ENCODE assay signal across 9 cellular contexts in genomic region chr6:90397929-90398674, GRCh38.
DNase-seq lines count a peak whose midpoint lies in the region; ATAC-seq, FAIRE-seq and TF ChIP-seq lines count a peak whose summit lies in the region.
"Had no signal": no experiment of that assay in that cellular context is flagged by ENCODE, and none has a peak within 500 bp of the region (broad histone marks: within the 10 kb centered on the region; RNA-seq: fewer than 3 reads in every experiment).

No MANE protein-coding gene starts in this region.

- H3K27ac ChIP-seq in CD8-positive, alpha-beta memory T cell (ENCODE audit: low read depth, low read length) = peak overlapping the region; percentile 69
- no peak overlapping the region for H3K27ac ChIP-seq in IMR-90 (ENCODE audit: insufficient read depth, low read length)
- no peak overlapping the region for H3K27ac ChIP-seq in HepG2 (ENCODE audit: extremely low read length, insufficient read depth, low read length)
- H3K27ac ChIP-seq in GM23248 = no peak overlapping the region

- ATAC-seq in IMR-90 (ENCODE audit: low read depth) = no peak
- no peak for ATAC-seq in HepG2
- ATAC-seq in HG02678 (IDR thresholded peaks at IDR 0.05; ENCODE audit: unreplicated experiment) = no peak

- no peak overlapping the region for H3K56ac ChIP-seq in IMR-90 (ENCODE audit: extremely low read depth, insufficient read depth, low read length)

- TF ChIP-seq RAD21 in IMR-90 (IDR thresholded peaks at IDR 0.05; ENCODE audit: low read length) = no peak
- TF ChIP-seq RAD21 in HepG2 (CRISPR knock-in tag; IDR thresholded peaks at IDR 0.05) = no peak

- H4K8ac ChIP-seq in IMR-90 (ENCODE audit: low read depth in 2 of 2, low read length in 2 of 2) = no peak overlapping the region

- peak; percentile 35 to 92 (median 76) for DNase-seq in CD8-positive, alpha-beta memory T cell
- DNase-seq in IMR-90 = peak; percentile 32
- peak; percentile 84 for DNase-seq in activated CD8-positive, alpha-beta memory T cell treated with anti-CD3 and anti-CD28 coated beads, Interleukin-2, amount 50 U/mL, for 48 hours
- DNase-seq in HepG2 (ENCODE audit: low spot score) = no peak
- DNase-seq in AML-193 (lab: John Stamatoyannopoulos, UW) = no peak
- no peak for DNase-seq in GM23248
- DNase-seq in SK-N-DZ (ENCODE audit: low spot score) = no peak

- H2BK5ac ChIP-seq in IMR-90 (ENCODE audit: low read depth, low read length, poor library complexity, severe bottlenecking) = no peak overlapping the region

- peak overlapping the region; percentile 82 to 100 (median 98) for H3K27ac Mint-ChIP-seq in CD8-positive, alpha-beta memory T cell

- peaks cover 0 to 3% (median 0%) of the 10 kb centered on the region in 3 donors for H3K36me3 Mint-ChIP-seq in CD8-positive, alpha-beta memory T cell

- no peak overlapping the region for H2BK120ac ChIP-seq in IMR-90 (ENCODE audit: low read depth, low read length)

- no peaks in the 10 kb centered on the region for H3K27me3 Mint-ChIP-seq in CD8-positive, alpha-beta memory T cell

- no peak overlapping the region for H4K91ac ChIP-seq in IMR-90 (ENCODE audit: insufficient read depth, low read depth, low read length)

- no peak overlapping the region for H2BK15ac ChIP-seq in IMR-90 (ENCODE audit: low read depth, low read length)

- H2BK20ac ChIP-seq in IMR-90 (ENCODE audit: low read depth, low read length) = no peak overlapping the region

- no peak overlapping the region for H3K4me3 ChIP-seq in CD8-positive, alpha-beta memory T cell (ENCODE audit: low read length)
- H3K4me3 ChIP-seq in IMR-90 (ENCODE audit: insufficient read depth, low read depth, low read length) = no peak overlapping the region
- no peak overlapping the region for H3K4me3 ChIP-seq in HepG2 (replicated peaks in 1 of 3; ENCODE audit: insufficient read depth in 1 of 3, low read depth in 2 of 3, low read length in 3 of 3)
- H3K4me3 ChIP-seq in GM23248 = no peak overlapping the region

- peak overlapping the region in 6 of 7 donors; percentile 47 to 90 (median 63) for H3K4me3 Mint-ChIP-seq in CD8-positive, alpha-beta memory T cell

- peaks cover 69 to 79% (median 76%) of the 10 kb centered on the region in 3 donors for H3K4me1 Mint-ChIP-seq in CD8-positive, alpha-beta memory T cell

- dilution Hi-C loops in IMR-90 (cut with HindIII; ENCODE audit: low sequenced_read_pairs, unreplicated experiment) = no loop called here

- FAIRE-seq in HepG2 (lab: Jason Lieb, UNC) = no peak
- FAIRE-seq: G401.6 had no signal

- peaks cover 47% of the 10 kb centered on the region for H3K4me1 ChIP-seq in CD8-positive, alpha-beta memory T cell (ENCODE audit: insufficient read depth, low read length)
- no peaks in the 10 kb centered on the region; the same call in 1 of the 2 replicates for H3K4me1 ChIP-seq in IMR-90 (ENCODE audit: control insufficient read depth, insufficient read depth, low read length)
- H3K4me1 ChIP-seq in HepG2 (ENCODE audit: insufficient read depth, low read length) = no peaks in the 10 kb centered on the region
- H3K4me1 ChIP-seq in GM23248 (ENCODE audit: insufficient read depth) = no peaks in the 10 kb centered on the region

- POLR2A ChIA-PET in CD8-positive, alpha-beta memory T cell (lab: Charles Lee) = interaction anchor here (0.6 to 1.6 kb wide), 5 partner anchors 16 to 101 kb away, joined by 3 to 6 read pairs (median 3); no protein-coding TSS in a partner anchor
- POLR2A ChIA-PET in IMR-90 (lab: Charles Lee; ENCODE audit: unreplicated experiment) = no interaction called here
- POLR2A ChIA-PET in HepG2 (lab: Yijun Ruan, JAX) = no interaction called here

- H3K79me2 ChIP-seq in HepG2 (ENCODE audit: insufficient read depth, low read length) = no peaks in the 10 kb centered on the region
- no peaks in the 10 kb centered on the region for H3K79me2 ChIP-seq in GM23248 (ENCODE audit: insufficient read depth)

- no peak for TF ChIP-seq CTCF in IMR-90 (conservative IDR thresholded peaks at IDR 0.05; ENCODE audit: low read depth, low read length)
- no peak for TF ChIP-seq CTCF in HepG2 (CRISPR knock-in tag; IDR thresholded peaks at IDR 0.05)

- no peak for TF ChIP-seq EP300 in HepG2 (IDR thresholded peaks at IDR 0.05; ENCODE audit: low read depth in 2 of 2, low read length in 2 of 2)
- no peak for TF ChIP-seq EP300 in HepG2 (CRISPR knock-in tag; IDR thresholded peaks at IDR 0.05; ENCODE audit: borderline replicate concordance)

- H4K5ac ChIP-seq in IMR-90 (ENCODE audit: low read depth, low read length) = no peak overlapping the region

- H3K9me1 ChIP-seq in IMR-90 (ENCODE audit: insufficient read depth, low read length) = no peaks in the 10 kb centered on the region

- H3K79me1 ChIP-seq in IMR-90 (ENCODE audit: low read depth in 1 of 2, low read length in 2 of 2) = no peaks in the 10 kb centered on the region

- H3K4ac ChIP-seq in IMR-90 (ENCODE audit: low read depth, low read length) = no peak overlapping the region

- CTCF ChIA-PET in CD8-positive, alpha-beta memory T cell (lab: Charles Lee) = interaction anchor here (1.0 to 3.3 kb wide), 11 partner anchors 12 to 458 kb away, joined by 3 to 16 read pairs (median 6); no protein-coding TSS in a partner anchor
- CTCF ChIA-PET in IMR-90 (lab: Yijun Ruan, JAX) (no interaction called here), HepG2 (lab: Yijun Ruan, JAX; ENCODE audit: low intra/inter-chr PET ratio, low total read pairs) (no interaction called here)

- H3K23ac ChIP-seq in IMR-90 (ENCODE audit: low read depth, low read length) = no peak overlapping the region

- H3K9me3 Mint-ChIP-seq in CD8-positive, alpha-beta memory T cell = no peaks in the 10 kb centered on the region

- TF ChIP-seq POLR2A in IMR-90 (IDR thresholded peaks at IDR 0.05; ENCODE audit: low read depth, low read length) (no peak), HepG2 (IDR thresholded peaks at IDR 0.05; ENCODE audit: insufficient read depth in 1 of 2, low read depth in 2 of 2, low read length in 2 of 2) (no peak)

- no peaks in the 10 kb centered on the region for H4K20me1 ChIP-seq in IMR-90 (ENCODE audit: insufficient read depth, low read length)
- H4K20me1 ChIP-seq in HepG2 (ENCODE audit: insufficient read depth, low read length) = no peaks in the 10 kb centered on the region
- no peaks in the 10 kb centered on the region for H4K20me1 ChIP-seq in GM23248 (ENCODE audit: insufficient read depth)

- no peak overlapping the region for H2AK9ac ChIP-seq in IMR-90 (replicated peaks; ENCODE audit: low read depth, low read length, poor library complexity)

- H3K18ac ChIP-seq in IMR-90 (ENCODE audit: low read depth, low read length) = no peak overlapping the region

- no CpG with 5 or more reads among the region's 5 CpGs for WGBS in IMR-90 (ENCODE audit: extremely low coverage in 2 of 2, insufficient read length in 1 of 2), 2 experiments
- WGBS in HepG2 (ENCODE audit: low lambda C conversion rate) = 16% methylated on average over 5 of the region's 5 CpGs
- 59 to 63% methylated on average over 5 of the region's 5 CpGs for WGBS in GM23248 (ENCODE audit: low coverage in 1 of 2, low lambda C conversion rate in 2 of 2, missing lambda C conversion rate in 2 of 2), 2 experiments

- BruUV-seq in IMR-90 (replicated peaks; lab: Mats Ljungman, UMichigan) (no TSS peak), HepG2 (replicated peaks; lab: Mats Ljungman, UMichigan) (no TSS peak)

- no peak overlapping the region for H2AK5ac ChIP-seq in IMR-90 (ENCODE audit: low read depth, low read length)

- H3K9ac ChIP-seq in IMR-90 (ENCODE audit: low read depth, low read length) (no peak overlapping the region), HepG2 (ENCODE audit: insufficient read depth, low read depth, low read length) (no peak overlapping the region), GM23248 (no peak overlapping the region)

- no peak overlapping the region for H3K14ac ChIP-seq in IMR-90 (replicated peaks; ENCODE audit: low read depth, low read length)

- no peaks in the 10 kb centered on the region for H3K27me3 ChIP-seq in CD8-positive, alpha-beta memory T cell (ENCODE audit: insufficient read depth, low read length, poor library complexity, severe bottlenecking)
- peaks cover 35% of the 10 kb centered on the region for H3K27me3 ChIP-seq in IMR-90 (ENCODE audit: control insufficient read depth, insufficient read depth, low read length)
- peaks cover 0 to 22% of the 10 kb centered on the region in 2 experiments; a peak in 2 of 5 replicates for H3K27me3 ChIP-seq in HepG2 (ENCODE audit: control insufficient read depth in 1 of 2, insufficient read depth in 2 of 2, low read length in 2 of 2)
- H3K27me3 ChIP-seq in GM23248 (replicated peaks; ENCODE audit: insufficient read depth) = peaks cover 72% of the 10 kb centered on the region

- in situ Hi-C loops in IMR-90 (cut with MboI; ENCODE audit: low sequenced_read_pairs) = no loop called here
- in situ Hi-C loops in HepG2 (cut with HindIII; ENCODE audit: extremely low pct_ligation_motif_present, low pct_unique_long_range_greater_than_20kb) = no loop called here
- in situ Hi-C loops in GM23248 (cut with MboI) = loop anchor here (10.0 kb wide), 1 partner anchor 423 kb away; no protein-coding TSS in a partner anchor

- no peaks in the 10 kb centered on the region for H3K9me2 ChIP-seq in GM23248 (ENCODE audit: insufficient read depth)

- intact Hi-C loops in IMR-90 (cut with micrococcal nuclease) = no loop called here
- intact Hi-C loops in HepG2 (cut with micrococcal nuclease; ENCODE audit: unreplicated experiment) = no loop called here

- no peaks in the 10 kb centered on the region for H3K9me3 ChIP-seq in CD8-positive, alpha-beta memory T cell (ENCODE audit: low read length)
- no peaks in the 10 kb centered on the region for H3K9me3 ChIP-seq in IMR-90 (ENCODE audit: control insufficient read depth, insufficient read depth, low read length)
- H3K9me3 ChIP-seq in HepG2 (ENCODE audit: low read length) = no peaks in the 10 kb centered on the region
- H3K9me3 ChIP-seq in GM23248 (ENCODE audit: low read depth) = no peaks in the 10 kb centered on the region

- no peak overlapping the region for H2AFZ ChIP-seq in IMR-90 (replicated peaks; ENCODE audit: low read length, poor library complexity)
- no peak overlapping the region for H2AFZ ChIP-seq in HepG2 (ENCODE audit: low read length)
- no peak overlapping the region for H2AFZ ChIP-seq in GM23248

- no peaks in the 10 kb centered on the region for H3K36me3 ChIP-seq in CD8-positive, alpha-beta memory T cell (ENCODE audit: insufficient read depth, low read length)
- H3K36me3 ChIP-seq in IMR-90 (ENCODE audit: control insufficient read depth, insufficient read depth, low read length) (no peaks in the 10 kb centered on the region), HepG2 (replicated peaks in 1 of 2; ENCODE audit: control insufficient read depth in 1 of 2, insufficient read depth in 2 of 2, low read length in 2 of 2) (no peaks in the 10 kb centered on the region), GM23248 (ENCODE audit: low read depth) (no peaks in the 10 kb centered on the region)

- H3K4me2 ChIP-seq in IMR-90 (ENCODE audit: low read depth, low read length) = no peak overlapping the region
- H3K4me2 ChIP-seq in HepG2 (ENCODE audit: low read depth, low read length) = no peak overlapping the region
- no peak overlapping the region for H3K4me2 ChIP-seq in GM23248 (ENCODE audit: unreplicated experiment)

- no peaks in the 10 kb centered on the region for H3F3A ChIP-seq in GM23248 (ENCODE audit: insufficient read depth)

TF ChIP-seq in IMR-90, 13 proteins besides CTCF, POLR2A, EP300 and RAD21 (continues in another document):
- no peak for TF ChIP-seq RCOR1 (IDR thresholded peaks at IDR 0.05; ENCODE audit: insufficient replicate concordance, low read length)

Comparison
In these comparisons a context has a peak if more than half of its experiments do, and no peak if none do; other contexts are left out.
1. DNase-seq: peak in CD8-positive, alpha-beta memory T cell (5 of 5), IMR-90 (single experiment) and activated CD8-positive, alpha-beta memory T cell treated with anti-CD3 and anti-CD28 coated beads, Interleukin-2, amount 50 U/mL, for 48 hours (single experiment); none in HepG2 (single experiment), AML-193 (0 of 2), GM23248 (single experiment) and SK-N-DZ (single experiment).